In genomic region chr6:157442296-157442695, GRCh38 we compare ENCODE assay signal across 20 cellular contexts.
A peak's percentile ranks its signal among the peaks of the same experiment; 100 is the strongest.
DNase-seq lines count a peak whose midpoint lies in the region; ATAC-seq and TF ChIP-seq lines count a peak whose summit lies in the region.
"Had no signal": no experiment of that assay in that cellular context is flagged by ENCODE, and none has a peak within 500 bp of the region (broad histone marks: within the 10 kb centered on the region; RNA-seq: fewer than 3 reads in every experiment).

No MANE protein-coding gene starts in this region.

- H3K36me3 ChIP-seq in brain microvascular endothelial cell (replicated peaks): no peaks in the 10 kb centered on the region

- DNase-seq in EH (ENCODE audit: low read depth): peak; percentile 74
- DNase-seq in NB4 (ENCODE audit: low read depth): peak; percentile 72
- peak; percentile 37 for DNase-seq in brain microvascular endothelial cell
- DNase-seq in non-pigmented ciliary epithelial cell (ENCODE audit: low read depth): peak; percentile 26
- DNase-seq in NCI-H748 (lab: John Stamatoyannopoulos, UW; ENCODE audit: unreplicated experiment): no peak
- DNase-seq: activated B cell treated with CpG ODN at 0.5 μM for 24 hours; activated effector memory CD4-positive, alpha-beta T cell treated with Interleukin-2 at 50 U/mL for 16 hours; anterior cingulate cortex; DMS153; effector CD8-positive, alpha-beta T cell; immature natural killer cell; Kasumi-1; mammary epithelial cell; NCI-H2081; NCI-H69; nephron progenitor cell; retina had no signal

- no peak overlapping the region for H3K4me3 ChIP-seq in NB4 (ENCODE audit: low read depth, low read length)
- no peak overlapping the region for H3K4me3 ChIP-seq in brain microvascular endothelial cell (ENCODE audit: low read depth, low read length)

- ATAC-seq in HG03571 (IDR thresholded peaks at IDR 0.05; ENCODE audit: unreplicated experiment) (no peak), HG03039 (IDR thresholded peaks at IDR 0.05; ENCODE audit: unreplicated experiment) (no peak), HG03520 (IDR thresholded peaks at IDR 0.05; ENCODE audit: unreplicated experiment) (no peak)

- no peak overlapping the region for H3K27ac ChIP-seq in brain microvascular endothelial cell

- H3K27me3 ChIP-seq in brain microvascular endothelial cell (replicated peaks): no peaks in the 10 kb centered on the region

- no peak for TF ChIP-seq POLR2A in NB4 (IDR thresholded peaks at IDR 0.05; ENCODE audit: extremely low read depth, insufficient read length)

- TF ChIP-seq CTCF in NB4 (IDR thresholded peaks at IDR 0.05; ENCODE audit: low read depth, low read length) (no peak), brain microvascular endothelial cell (IDR thresholded peaks at IDR 0.05; ENCODE audit: low read depth, low read length, missing control alignments) (no peak)

- in situ Hi-C loops in brain microvascular endothelial cell (cut with HindIII; ENCODE audit: low pct_ligation_motif_present, low sequenced_read_pairs): no loop called here
